ENCODE assay signal across 2 cellular contexts in the genomic region with DNA sequence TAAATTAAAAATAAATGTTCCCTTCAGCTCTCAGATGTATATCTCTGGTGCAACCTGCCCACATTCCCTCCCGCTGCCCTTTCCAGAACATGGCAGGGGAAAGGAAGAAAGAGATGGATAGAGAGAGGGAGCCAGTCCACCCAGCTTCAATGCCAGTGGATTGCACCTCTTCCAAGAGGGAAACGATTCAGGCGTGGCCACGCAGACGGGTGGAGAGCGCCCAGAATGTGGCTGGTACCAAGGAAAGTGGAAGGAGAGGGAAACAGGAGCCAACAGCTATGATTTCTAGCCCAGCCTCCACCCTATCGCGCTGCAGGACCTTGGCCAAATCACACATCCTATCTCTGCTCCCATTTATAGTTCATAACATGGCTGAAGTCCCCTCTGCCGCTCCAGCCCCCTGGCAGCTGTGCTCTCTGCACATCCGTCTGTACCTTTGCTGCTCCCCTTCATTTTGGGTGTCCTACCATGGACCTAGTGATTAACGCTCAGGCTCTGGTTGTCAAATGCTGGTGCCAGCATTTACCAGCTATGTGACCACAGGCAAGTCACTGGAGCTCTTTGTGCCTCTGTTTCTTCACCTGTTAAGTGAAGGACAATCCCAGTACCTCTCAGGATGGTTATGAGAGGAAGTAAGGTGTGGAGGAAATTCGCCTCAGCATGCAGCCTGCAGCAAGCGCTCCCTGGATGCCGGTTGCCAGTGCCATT.
TF ChIP-seq lines count a peak whose summit lies in the region.

No MANE protein-coding gene starts in this region.

TF ChIP-seq in liver, 16 proteins besides CTCF, POLR2A, EP300 and RAD21 (continued from another document):
- TF ChIP-seq, protein P1, sequence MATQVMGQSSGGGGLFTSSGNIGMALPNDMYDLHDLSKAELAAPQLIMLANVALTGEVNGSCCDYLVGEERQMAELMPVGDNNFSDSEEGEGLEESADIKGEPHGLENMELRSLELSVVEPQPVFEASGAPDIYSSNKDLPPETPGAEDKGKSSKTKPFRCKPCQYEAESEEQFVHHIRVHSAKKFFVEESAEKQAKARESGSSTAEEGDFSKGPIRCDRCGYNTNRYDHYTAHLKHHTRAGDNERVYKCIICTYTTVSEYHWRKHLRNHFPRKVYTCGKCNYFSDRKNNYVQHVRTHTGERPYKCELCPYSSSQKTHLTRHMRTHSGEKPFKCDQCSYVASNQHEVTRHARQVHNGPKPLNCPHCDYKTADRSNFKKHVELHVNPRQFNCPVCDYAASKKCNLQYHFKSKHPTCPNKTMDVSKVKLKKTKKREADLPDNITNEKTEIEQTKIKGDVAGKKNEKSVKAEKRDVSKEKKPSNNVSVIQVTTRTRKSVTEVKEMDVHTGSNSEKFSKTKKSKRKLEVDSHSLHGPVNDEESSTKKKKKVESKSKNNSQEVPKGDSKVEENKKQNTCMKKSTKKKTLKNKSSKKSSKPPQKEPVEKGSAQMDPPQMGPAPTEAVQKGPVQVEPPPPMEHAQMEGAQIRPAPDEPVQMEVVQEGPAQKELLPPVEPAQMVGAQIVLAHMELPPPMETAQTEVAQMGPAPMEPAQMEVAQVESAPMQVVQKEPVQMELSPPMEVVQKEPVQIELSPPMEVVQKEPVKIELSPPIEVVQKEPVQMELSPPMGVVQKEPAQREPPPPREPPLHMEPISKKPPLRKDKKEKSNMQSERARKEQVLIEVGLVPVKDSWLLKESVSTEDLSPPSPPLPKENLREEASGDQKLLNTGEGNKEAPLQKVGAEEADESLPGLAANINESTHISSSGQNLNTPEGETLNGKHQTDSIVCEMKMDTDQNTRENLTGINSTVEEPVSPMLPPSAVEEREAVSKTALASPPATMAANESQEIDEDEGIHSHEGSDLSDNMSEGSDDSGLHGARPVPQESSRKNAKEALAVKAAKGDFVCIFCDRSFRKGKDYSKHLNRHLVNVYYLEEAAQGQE (IDR thresholded peaks at IDR 0.05): no peak
- TF ChIP-seq EGR1 (IDR thresholded peaks at IDR 0.05; ENCODE audit: low read depth in 2 of 2) (no peak), RXRA (IDR thresholded peaks at IDR 0.05) (no peak), TAF1 (conservative IDR thresholded peaks at IDR 0.05) (no peak), FOXA1 (IDR thresholded peaks at IDR 0.05) (no peak), SP1 (IDR thresholded peaks at IDR 0.05) (no peak), NR2F2 (IDR thresholded peaks at IDR 0.05) (no peak), GABPA (IDR thresholded peaks at IDR 0.05 in 1 of 2, conservative IDR thresholded peaks at IDR 0.05 in 1 of 2) (no peak), FOXA2 (IDR thresholded peaks at IDR 0.05) (no peak), HNF4A (conservative IDR thresholded peaks at IDR 0.05) (no peak), YY1 (IDR thresholded peaks at IDR 0.05) (no peak), JUND (IDR thresholded peaks at IDR 0.05) (no peak)
- TF ChIP-seq, protein P2, sequence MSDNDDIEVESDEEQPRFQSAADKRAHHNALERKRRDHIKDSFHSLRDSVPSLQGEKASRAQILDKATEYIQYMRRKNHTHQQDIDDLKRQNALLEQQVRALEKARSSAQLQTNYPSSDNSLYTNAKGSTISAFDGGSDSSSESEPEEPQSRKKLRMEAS (IDR thresholded peaks at IDR 0.05): no peak
- TF ChIP-seq, protein P3, sequence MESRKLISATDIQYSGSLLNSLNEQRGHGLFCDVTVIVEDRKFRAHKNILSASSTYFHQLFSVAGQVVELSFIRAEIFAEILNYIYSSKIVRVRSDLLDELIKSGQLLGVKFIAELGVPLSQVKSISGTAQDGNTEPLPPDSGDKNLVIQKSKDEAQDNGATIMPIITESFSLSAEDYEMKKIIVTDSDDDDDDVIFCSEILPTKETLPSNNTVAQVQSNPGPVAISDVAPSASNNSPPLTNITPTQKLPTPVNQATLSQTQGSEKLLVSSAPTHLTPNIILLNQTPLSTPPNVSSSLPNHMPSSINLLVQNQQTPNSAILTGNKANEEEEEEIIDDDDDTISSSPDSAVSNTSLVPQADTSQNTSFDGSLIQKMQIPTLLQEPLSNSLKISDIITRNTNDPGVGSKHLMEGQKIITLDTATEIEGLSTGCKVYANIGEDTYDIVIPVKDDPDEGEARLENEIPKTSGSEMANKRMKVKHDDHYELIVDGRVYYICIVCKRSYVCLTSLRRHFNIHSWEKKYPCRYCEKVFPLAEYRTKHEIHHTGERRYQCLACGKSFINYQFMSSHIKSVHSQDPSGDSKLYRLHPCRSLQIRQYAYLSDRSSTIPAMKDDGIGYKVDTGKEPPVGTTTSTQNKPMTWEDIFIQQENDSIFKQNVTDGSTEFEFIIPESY (IDR thresholded peaks at IDR 0.05): no peak
- TF ChIP-seq, protein P4, sequence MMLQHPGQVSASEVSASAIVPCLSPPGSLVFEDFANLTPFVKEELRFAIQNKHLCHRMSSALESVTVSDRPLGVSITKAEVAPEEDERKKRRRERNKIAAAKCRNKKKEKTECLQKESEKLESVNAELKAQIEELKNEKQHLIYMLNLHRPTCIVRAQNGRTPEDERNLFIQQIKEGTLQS (IDR thresholded peaks at IDR 0.05): no peak

TF ChIP-seq in HepG2, 621 proteins besides CTCF, POLR2A, EP300 and RAD21 (continued from another document):
- TF ChIP-seq TMF1 (CRISPR knock-in tag; IDR thresholded peaks at IDR 0.05; ENCODE audit: low read depth) (no peak), ZNF10 (CRISPR knock-in tag; IDR thresholded peaks at IDR 0.05; ENCODE audit: borderline replicate concordance, low read depth) (no peak), PRMT3 (CRISPR knock-in tag; IDR thresholded peaks at IDR 0.05; ENCODE audit: borderline replicate concordance, low read depth) (no peak), CENPX (CRISPR knock-in tag; IDR thresholded peaks at IDR 0.05) (no peak)
- TF ChIP-seq, protein P5, sequence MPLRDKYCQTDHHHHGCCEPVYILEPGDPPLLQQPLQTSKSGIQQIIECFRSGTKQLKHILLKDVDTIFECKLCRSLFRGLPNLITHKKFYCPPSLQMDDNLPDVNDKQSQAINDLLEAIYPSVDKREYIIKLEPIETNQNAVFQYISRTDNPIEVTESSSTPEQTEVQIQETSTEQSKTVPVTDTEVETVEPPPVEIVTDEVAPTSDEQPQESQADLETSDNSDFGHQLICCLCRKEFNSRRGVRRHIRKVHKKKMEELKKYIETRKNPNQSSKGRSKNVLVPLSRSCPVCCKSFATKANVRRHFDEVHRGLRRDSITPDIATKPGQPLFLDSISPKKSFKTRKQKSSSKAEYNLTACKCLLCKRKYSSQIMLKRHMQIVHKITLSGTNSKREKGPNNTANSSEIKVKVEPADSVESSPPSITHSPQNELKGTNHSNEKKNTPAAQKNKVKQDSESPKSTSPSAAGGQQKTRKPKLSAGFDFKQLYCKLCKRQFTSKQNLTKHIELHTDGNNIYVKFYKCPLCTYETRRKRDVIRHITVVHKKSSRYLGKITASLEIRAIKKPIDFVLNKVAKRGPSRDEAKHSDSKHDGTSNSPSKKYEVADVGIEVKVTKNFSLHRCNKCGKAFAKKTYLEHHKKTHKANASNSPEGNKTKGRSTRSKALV (CRISPR knock-in tag; IDR thresholded peaks at IDR 0.05): no peak
- TF ChIP-seq, protein P6, sequence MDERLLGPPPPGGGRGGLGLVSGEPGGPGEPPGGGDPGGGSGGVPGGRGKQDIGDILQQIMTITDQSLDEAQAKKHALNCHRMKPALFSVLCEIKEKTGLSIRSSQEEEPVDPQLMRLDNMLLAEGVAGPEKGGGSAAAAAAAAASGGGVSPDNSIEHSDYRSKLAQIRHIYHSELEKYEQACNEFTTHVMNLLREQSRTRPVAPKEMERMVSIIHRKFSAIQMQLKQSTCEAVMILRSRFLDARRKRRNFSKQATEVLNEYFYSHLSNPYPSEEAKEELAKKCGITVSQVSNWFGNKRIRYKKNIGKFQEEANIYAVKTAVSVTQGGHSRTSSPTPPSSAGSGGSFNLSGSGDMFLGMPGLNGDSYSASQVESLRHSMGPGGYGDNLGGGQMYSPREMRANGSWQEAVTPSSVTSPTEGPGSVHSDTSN (CRISPR knock-in tag; IDR thresholded peaks at IDR 0.05): no peak
